Comparison of ENCODE assay signal across 13 cellular contexts in the genomic region with DNA sequence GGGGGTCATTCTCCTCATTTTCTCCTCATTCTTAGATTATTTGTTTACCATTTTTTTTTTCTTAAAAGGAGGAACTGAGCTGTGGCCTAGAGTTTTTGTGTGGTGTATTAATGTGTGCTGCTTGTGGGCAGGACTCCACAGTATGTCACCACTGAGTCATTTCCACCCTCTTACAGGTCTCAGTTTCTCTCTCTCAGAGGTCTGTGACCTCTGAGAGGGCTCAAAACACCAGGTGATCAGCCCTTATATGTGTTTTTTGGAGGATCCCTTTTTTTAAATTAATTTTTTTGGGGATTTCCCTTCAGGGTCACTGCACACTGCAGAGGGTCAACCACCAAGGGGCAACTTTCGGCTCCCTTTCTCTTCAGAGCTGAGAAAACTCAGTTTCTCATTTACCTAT.
DNase-seq lines count a peak whose midpoint lies in the region; ATAC-seq, FAIRE-seq and TF ChIP-seq lines count a peak whose summit lies in the region.
"Had no signal": no experiment of that assay in that cellular context is flagged by ENCODE, and none has a peak within 500 bp of the region (broad histone marks: within the 10 kb centered on the region; RNA-seq: fewer than 3 reads in every experiment).

No MANE protein-coding gene starts in this region.

- H3K4me1 ChIP-seq in MM.1S (ENCODE audit: low read length): peaks cover 5% of the 10 kb centered on the region; the same call in 1 of the 2 replicates
- H3K4me1 ChIP-seq: SJSA1 had no signal

- H3K4me2 ChIP-seq in MM.1S (ENCODE audit: low read depth, low read length): peak overlapping the region; percentile 41; the same call in 1 of the 2 replicates

- peak; percentile 81 for FAIRE-seq in GM18507 (lab: Jason Lieb, UNC)
- FAIRE-seq: HepG2 had no signal

- no peaks in the 10 kb centered on the region for H4K20me1 ChIP-seq in MM.1S (ENCODE audit: insufficient read depth, low read length)

- no peaks in the 10 kb centered on the region for H3K79me2 ChIP-seq in MM.1S (ENCODE audit: low read length)

- no peaks in the 10 kb centered on the region for H3K9me3 ChIP-seq in MM.1S (replicated peaks; ENCODE audit: insufficient read depth, low read length)
- H3K9me3 ChIP-seq: SJSA1 had no signal

- TF ChIP-seq CTCF in MM.1S (IDR thresholded peaks at IDR 0.05; ENCODE audit: low read length): no peak

- DNase-seq in GM18507 (ENCODE audit: extremely low spot score, insufficient read length, low read depth) (no peak), MM.1S (no peak), NCI-H2196 (lab: John Stamatoyannopoulos, UW; ENCODE audit: unreplicated experiment) (no peak), G401 (ENCODE audit: low spot score) (no peak), NCI-H2029 treated with DMSO at 0.1 percent for 48 hours (lab: John Stamatoyannopoulos, UW) (no peak)
- DNase-seq in activated effector memory CD4-positive, alpha-beta T cell treated with anti-CD3 and anti-CD28 coated beads, Interleukin-2, amount 50 U/mL, for 16 hours: no peak
- DNase-seq: amniotic stem cell; CD4-positive, alpha-beta T cell; effector memory CD8-positive, alpha-beta T cell had no signal

- 0 out of 2 replicates have a peak overlapping the region, but pooled peaks have one; percentile 53 for H2AFZ ChIP-seq in MM.1S (ENCODE audit: low read length)

- no peak overlapping the region for H3K9ac ChIP-seq in MM.1S (ENCODE audit: low read length)

- ATAC-seq in GM19463 (IDR thresholded peaks at IDR 0.05; ENCODE audit: unreplicated experiment) (peak; percentile 99), HG02938 (IDR thresholded peaks at IDR 0.05; ENCODE audit: unreplicated experiment) (peak; percentile 86)
- ATAC-seq: effector memory CD8-positive, alpha-beta T cell; HepG2 had no signal

- no peak overlapping the region for H3K4me3 ChIP-seq in MM.1S (ENCODE audit: low read length)
- H3K4me3 ChIP-seq: SJSA1 had no signal

- H3K27ac ChIP-seq in MM.1S (ENCODE audit: low read length): no peak overlapping the region
- H3K27ac ChIP-seq: SJSA1 had no signal

- H3K9me2 ChIP-seq in MM.1S (replicated peaks; ENCODE audit: insufficient read depth, low read length): no peaks in the 10 kb centered on the region

- no peaks in the 10 kb centered on the region for H3K27me3 ChIP-seq in MM.1S (replicated peaks; ENCODE audit: insufficient read depth, low read length)
- H3K27me3 ChIP-seq: SJSA1 had no signal

- H3F3A ChIP-seq in MM.1S (ENCODE audit: insufficient read depth, low read length): no peaks in the 10 kb centered on the region

- in situ Hi-C loops in G401 (cut with HindIII; ENCODE audit: low sequenced_read_pairs): no loop called here

- no peaks in the 10 kb centered on the region for H3K36me3 ChIP-seq in MM.1S (replicated peaks; ENCODE audit: insufficient read depth, low read length)
- H3K36me3 ChIP-seq: SJSA1 had no signal
